ENCODE assay signal across 23 cellular contexts in genomic region chr6:133408543-133408942, GRCh38.
"Had no signal": no experiment of that assay in that cellular context is flagged by ENCODE, and none has a peak within 500 bp of the region (broad histone marks: within the 10 kb centered on the region; RNA-seq: fewer than 3 reads in every experiment).

No MANE protein-coding gene starts in this region.

- FAIRE-seq: endometrium had no signal

- H3K9me3 ChIP-seq: breast epithelium, heart right ventricle, left ventricle myocardium inferior, spleen, thoracic aorta, upper lobe of left lung had no signal

- H3K36me3 ChIP-seq: breast epithelium, heart right ventricle, left ventricle myocardium inferior, spleen, thoracic aorta, upper lobe of left lung had no signal

- H3K27me3 ChIP-seq: breast epithelium, heart right ventricle, spleen, upper lobe of left lung had no signal

- DNase-seq: activated CD4-positive, alpha-beta memory T cell treated with anti-CD3 and anti-CD28 coated beads for 36 hours; activated CD4-positive, alpha-beta T cell treated with anti-CD3 and anti-CD28 coated beads for 4 hours; activated naive CD4-positive, alpha-beta T cell treated with anti-CD3 and anti-CD28 coated beads, Interleukin-2, amount 10 ng/mL, durations not matched to agents 7 days and 5 days; activated naive CD8-positive, alpha-beta T cell treated with anti-CD3 and anti-CD28 coated beads, Interleukin-2, amount 50 U/mL, for 24 hours; activated T-cell treated with anti-CD3 and anti-CD28 coated beads, Interleukin-2, amount 50 U/mL, for 1 hour; aorta; cerebellar nuclear complex; cortex of kidney; heart right ventricle; kidney glomerular epithelial cell; left ventricle myocardium inferior; mammary epithelial cell; occipital lobe; posterior cingulate gyrus; spleen; stimulated activated CD4-positive, alpha-beta T cell treated with anti-CD3 and anti-CD28 coated beads, Interleukin-4, amount 100 ng/mL, for 4 hours; upper lobe of left lung had no signal

- H3K4me3 ChIP-seq: breast epithelium, heart right ventricle, left ventricle myocardium inferior, spleen, thoracic aorta, upper lobe of left lung had no signal

- H3K27ac Mint-ChIP-seq: activated CD4-positive, alpha-beta memory T cell treated with anti-CD3 and anti-CD28 coated beads for 36 hours; activated naive CD4-positive, alpha-beta T cell treated with anti-CD3 and anti-CD28 coated beads, Interleukin-2, amount 10 ng/mL, durations not matched to agents 7 days and 5 days; activated naive CD8-positive, alpha-beta T cell treated with anti-CD3 and anti-CD28 coated beads, Interleukin-2, amount 50 U/mL, for 24 hours; activated T-helper 2 cell treated with anti-CD3 and anti-CD28 coated beads, Interferon-gamma antibody, Interleukin-2, Interleukin-4, amounts not matched to agents 10 μg/mL and 5 μg/mL and 100 μg/mL, durations not matched to agents 14 hours and 24 hours and 36 hours; stimulated activated memory B cell treated with anti-CD40 and anti-IgM and Interleukin-4, amounts not matched to agents 10 μg/mL and 1 μg/mL and 100 μg/mL, for 72 hours had no signal

- H3K4me1 Mint-ChIP-seq: activated naive CD4-positive, alpha-beta T cell treated with anti-CD3 and anti-CD28 coated beads, Interleukin-2, amount 10 ng/mL, durations not matched to agents 7 days and 5 days; activated naive CD8-positive, alpha-beta T cell treated with anti-CD3 and anti-CD28 coated beads, Interleukin-2, amount 50 U/mL, for 24 hours; stimulated activated memory B cell treated with anti-CD40 and anti-IgM and Interleukin-4, amounts not matched to agents 10 μg/mL and 1 μg/mL and 100 μg/mL, for 72 hours had no signal

- H3K27me3 Mint-ChIP-seq: activated CD4-positive, alpha-beta memory T cell treated with anti-CD3 and anti-CD28 coated beads for 36 hours; activated naive CD4-positive, alpha-beta T cell treated with anti-CD3 and anti-CD28 coated beads, Interleukin-2, amount 10 ng/mL, durations not matched to agents 7 days and 5 days; activated naive CD8-positive, alpha-beta T cell treated with anti-CD3 and anti-CD28 coated beads, Interleukin-2, amount 50 U/mL, for 24 hours; stimulated activated memory B cell treated with anti-CD40 and anti-IgM and Interleukin-4, amounts not matched to agents 10 μg/mL and 1 μg/mL and 100 μg/mL, for 72 hours had no signal

- H3K36me3 Mint-ChIP-seq: activated CD4-positive, alpha-beta memory T cell treated with anti-CD3 and anti-CD28 coated beads for 36 hours; activated naive CD4-positive, alpha-beta T cell treated with anti-CD3 and anti-CD28 coated beads, Interleukin-2, amount 10 ng/mL, durations not matched to agents 7 days and 5 days; stimulated activated memory B cell treated with anti-CD40 and anti-IgM and Interleukin-4, amounts not matched to agents 10 μg/mL and 1 μg/mL and 100 μg/mL, for 72 hours had no signal

- H3K9me3 Mint-ChIP-seq: activated CD4-positive, alpha-beta memory T cell treated with anti-CD3 and anti-CD28 coated beads for 36 hours; activated naive CD4-positive, alpha-beta T cell treated with anti-CD3 and anti-CD28 coated beads, Interleukin-2, amount 10 ng/mL, durations not matched to agents 7 days and 5 days; activated naive CD8-positive, alpha-beta T cell treated with anti-CD3 and anti-CD28 coated beads, Interleukin-2, amount 50 U/mL, for 24 hours; activated T-helper 2 cell treated with anti-CD3 and anti-CD28 coated beads, Interferon-gamma antibody, Interleukin-2, Interleukin-4, amounts not matched to agents 10 μg/mL and 5 μg/mL and 100 μg/mL, durations not matched to agents 14 hours and 24 hours and 36 hours; stimulated activated memory B cell treated with anti-CD40 and anti-IgM and Interleukin-4, amounts not matched to agents 10 μg/mL and 1 μg/mL and 100 μg/mL, for 72 hours had no signal

- H3K27ac ChIP-seq: breast epithelium, heart right ventricle, left ventricle myocardium inferior, spleen, thoracic aorta, upper lobe of left lung had no signal

- H3K4me1 ChIP-seq: breast epithelium, spleen, upper lobe of left lung had no signal

- H3K4me3 Mint-ChIP-seq: activated CD4-positive, alpha-beta memory T cell treated with anti-CD3 and anti-CD28 coated beads for 36 hours; activated naive CD4-positive, alpha-beta T cell treated with anti-CD3 and anti-CD28 coated beads, Interleukin-2, amount 10 ng/mL, durations not matched to agents 7 days and 5 days; activated naive CD8-positive, alpha-beta T cell treated with anti-CD3 and anti-CD28 coated beads, Interleukin-2, amount 50 U/mL, for 24 hours; stimulated activated memory B cell treated with anti-CD40 and anti-IgM and Interleukin-4, amounts not matched to agents 10 μg/mL and 1 μg/mL and 100 μg/mL, for 72 hours had no signal

- ATAC-seq: activated naive CD8-positive, alpha-beta T cell treated with anti-CD3 and anti-CD28 coated beads, Interleukin-2, amount 50 U/mL, for 24 hours; esophagus mucosa; heart right ventricle; stimulated activated memory B cell treated with anti-CD40 and anti-IgM and Interleukin-4, amounts not matched to agents 10 μg/mL and 1 μg/mL and 100 μg/mL, for 72 hours had no signal
